In the genomic region with DNA sequence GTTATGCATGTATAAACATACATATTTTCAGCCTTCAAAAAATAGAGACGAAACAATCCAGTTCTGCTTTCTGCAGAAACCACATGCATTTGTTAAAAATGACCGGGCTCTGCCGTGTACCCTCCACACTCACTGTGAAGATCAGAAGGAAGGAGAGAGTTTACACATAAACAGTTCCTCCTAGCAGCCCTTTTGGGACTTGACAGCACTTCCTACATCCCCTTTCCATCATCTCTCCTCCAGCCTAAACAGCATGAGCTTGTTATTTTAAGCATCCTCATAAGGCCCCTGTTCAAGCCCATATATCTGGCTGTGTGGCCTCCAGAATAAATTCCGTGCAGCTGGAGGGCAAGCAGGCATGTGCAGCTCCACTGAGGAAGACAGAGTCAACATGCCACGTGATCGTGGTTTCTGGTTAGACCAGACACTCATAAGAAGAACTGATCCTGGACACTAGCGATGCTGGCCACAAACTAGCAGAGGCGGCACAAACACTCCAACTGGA, we compare ENCODE assay signal across 9 cellular contexts. TPM values are rescaled to one million over a fixed set of nuclear protein-coding genes. Genes with fewer than 3 reads are reported as not detected.
DNase-seq lines count a peak whose midpoint lies in the region; ATAC-seq and TF ChIP-seq lines count a peak whose summit lies in the region.
"Had no signal": no experiment of that assay in that cellular context is flagged by ENCODE, and none has a peak within 500 bp of the region (broad histone marks: within the 10 kb centered on the region; RNA-seq: fewer than 3 reads in every experiment).

No MANE protein-coding gene starts in this region.

- no peaks in the 10 kb centered on the region for H3K27me3 ChIP-seq in RWPE2 (ENCODE audit: insufficient read depth, poor library complexity, severe bottlenecking)

- no peak overlapping the region for H3K4me3 Mint-ChIP-seq in activated naive CD4-positive, alpha-beta T cell treated with anti-CD3 and anti-CD28 coated beads, Interleukin-2, amount 50 U/mL, for 24 hours
- no peak overlapping the region for H3K4me3 Mint-ChIP-seq in activated naive CD4-positive, alpha-beta T cell treated with anti-CD3 and anti-CD28 coated beads for 36 hours
- peak overlapping the region; percentile 2 to 50 for H3K4me3 Mint-ChIP-seq in stimulated activated naive B cell treated with anti-CD40 and anti-IgM and Interleukin-4, amounts not matched to agents 10 μg/mL and 1 μg/mL and 100 μg/mL, for 72 hours
- H3K4me3 Mint-ChIP-seq: neural crest cell had no signal

- no peaks in the 10 kb centered on the region for H3K9me3 Mint-ChIP-seq in activated naive CD4-positive, alpha-beta T cell treated with anti-CD3 and anti-CD28 coated beads, Interleukin-2, amount 50 U/mL, for 24 hours
- no peaks in the 10 kb centered on the region for H3K9me3 Mint-ChIP-seq in activated naive CD4-positive, alpha-beta T cell treated with anti-CD3 and anti-CD28 coated beads for 36 hours
- H3K9me3 Mint-ChIP-seq in stimulated activated naive B cell treated with anti-CD40 and anti-IgM and Interleukin-4, amounts not matched to agents 10 μg/mL and 1 μg/mL and 100 μg/mL, for 72 hours: peaks cover 0 to 4% of the 10 kb centered on the region in 2 donors
- H3K9me3 Mint-ChIP-seq: neural crest cell had no signal

- TF ChIP-seq CTCF in RWPE2 (IDR thresholded peaks at IDR 0.05; ENCODE audit: poor library complexity, severe bottlenecking): no peak
- no peak for TF ChIP-seq CTCF in foreskin fibroblast (IDR thresholded peaks at IDR 0.05; ENCODE audit: low read depth, low read length)

- no peaks in the 10 kb centered on the region for H3K27me3 Mint-ChIP-seq in activated naive CD4-positive, alpha-beta T cell treated with anti-CD3 and anti-CD28 coated beads, Interleukin-2, amount 50 U/mL, for 24 hours
- H3K27me3 Mint-ChIP-seq in activated naive CD4-positive, alpha-beta T cell treated with anti-CD3 and anti-CD28 coated beads for 36 hours (ENCODE audit: low read depth): no peaks in the 10 kb centered on the region
- no peaks in the 10 kb centered on the region for H3K27me3 Mint-ChIP-seq in stimulated activated naive B cell treated with anti-CD40 and anti-IgM and Interleukin-4, amounts not matched to agents 10 μg/mL and 1 μg/mL and 100 μg/mL, for 72 hours

- no peaks in the 10 kb centered on the region for H3K36me3 ChIP-seq in RWPE2 (ENCODE audit: low read depth)

- H3K4me3 ChIP-seq in RWPE2 (ENCODE audit: severe bottlenecking) (no peak overlapping the region), foreskin fibroblast (ENCODE audit: low read depth in 1 of 2, low read length in 2 of 2) (no peak overlapping the region)

- no peaks in the 10 kb centered on the region for H3K4me1 Mint-ChIP-seq in activated naive CD4-positive, alpha-beta T cell treated with anti-CD3 and anti-CD28 coated beads, Interleukin-2, amount 50 U/mL, for 24 hours
- no peaks in the 10 kb centered on the region for H3K4me1 Mint-ChIP-seq in activated naive CD4-positive, alpha-beta T cell treated with anti-CD3 and anti-CD28 coated beads for 36 hours (ENCODE audit: low read depth)
- peaks cover 52 to 92% of the 10 kb centered on the region in 2 donors for H3K4me1 Mint-ChIP-seq in stimulated activated naive B cell treated with anti-CD40 and anti-IgM and Interleukin-4, amounts not matched to agents 10 μg/mL and 1 μg/mL and 100 μg/mL, for 72 hours
- H3K4me1 Mint-ChIP-seq: neural crest cell had no signal

- CTCF ChIA-PET in activated naive CD4-positive, alpha-beta T cell treated with anti-CD3 and anti-CD28 coated beads for 36 hours (lab: Charles Lee): no interaction called here

- H3K27ac ChIP-seq in RWPE2 (ENCODE audit: poor library complexity, severe bottlenecking): no peak overlapping the region

- H3K9me3 ChIP-seq in RWPE2 (ENCODE audit: severe bottlenecking): no peaks in the 10 kb centered on the region

- H3K36me3 Mint-ChIP-seq in activated naive CD4-positive, alpha-beta T cell treated with anti-CD3 and anti-CD28 coated beads, Interleukin-2, amount 50 U/mL, for 24 hours: no peaks in the 10 kb centered on the region
- H3K36me3 Mint-ChIP-seq in activated naive CD4-positive, alpha-beta T cell treated with anti-CD3 and anti-CD28 coated beads for 36 hours (ENCODE audit: low read depth): peaks cover 9% of the 10 kb centered on the region
- peaks cover 34 to 57% of the 10 kb centered on the region in 2 donors for H3K36me3 Mint-ChIP-seq in stimulated activated naive B cell treated with anti-CD40 and anti-IgM and Interleukin-4, amounts not matched to agents 10 μg/mL and 1 μg/mL and 100 μg/mL, for 72 hours

- H3K27ac Mint-ChIP-seq in activated naive CD4-positive, alpha-beta T cell treated with anti-CD3 and anti-CD28 coated beads, Interleukin-2, amount 50 U/mL, for 24 hours: peak overlapping the region; percentile 38
- H3K27ac Mint-ChIP-seq in activated naive CD4-positive, alpha-beta T cell treated with anti-CD3 and anti-CD28 coated beads for 36 hours: no peak overlapping the region
- peak overlapping the region; percentile 92 for H3K27ac Mint-ChIP-seq in stimulated activated naive B cell treated with anti-CD40 and anti-IgM and Interleukin-4, amounts not matched to agents 10 μg/mL and 1 μg/mL and 100 μg/mL, for 72 hours

- ATAC-seq in HG02973 (IDR thresholded peaks at IDR 0.05; ENCODE audit: unreplicated experiment): peak; percentile 75
- ATAC-seq in RWPE2 (ENCODE audit: low read depth): no peak
- peak; percentile 87 for ATAC-seq in stimulated activated naive B cell treated with anti-CD40 and anti-IgM and Interleukin-4, amounts not matched to agents 10 μg/mL and 1 μg/mL and 100 μg/mL, for 72 hours (replicated peaks)

- H3K4me1 ChIP-seq in RWPE2 (ENCODE audit: insufficient read depth, poor library complexity, severe bottlenecking): peaks cover 4% of the 10 kb centered on the region

- intact Hi-C loops in activated naive CD4-positive, alpha-beta T cell treated with anti-CD3 and anti-CD28 coated beads for 36 hours (cut with micrococcal nuclease): no loop called here

- DNase-seq in activated naive CD4-positive, alpha-beta T cell treated with anti-CD3 and anti-CD28 coated beads for 36 hours: no peak
- DNase-seq in RWPE2 (ENCODE audit: low spot score) (peak; percentile 27), DMS79 (lab: John Stamatoyannopoulos, UW) (no peak), foreskin fibroblast (no peak)
- DNase-seq in stimulated activated naive B cell treated with anti-CD40 and anti-IgM and Interleukin-4, amounts not matched to agents 10 μg/mL and 1 μg/mL and 100 μg/mL, for 72 hours: peak; percentile 71
- no peak for DNase-seq in stimulated activated naive CD4-positive, alpha-beta T cell treated with Interleukin-2 at 50 U/mL for 16 hours (lab: John Stamatoyannopoulos, UW)

RNA-seq across cellular contexts. Expression of gene NIPAL4, which starts 42.2 kb away (rescaled TPM):
- total RNA-seq in activated naive CD4-positive, alpha-beta T cell treated with anti-CD3 and anti-CD28 coated beads for 36 hours: 10 to 100 TPM; 10.1 TPM
- total RNA-seq: neural crest cell had no signal

Comparison
In these comparisons a context has a peak if more than half of its experiments do, and no peak if none do; other contexts are left out.
1. H3K4me3 Mint-ChIP-seq: peak in stimulated activated naive B cell treated with anti-CD40 and anti-IgM and Interleukin-4, amounts not matched to agents 10 μg/mL and 1 μg/mL and 100 μg/mL, for 72 hours (2 of 2); none in activated naive CD4-positive, alpha-beta T cell treated with anti-CD3 and anti-CD28 coated beads, Interleukin-2, amount 50 U/mL, for 24 hours (single experiment) and activated naive CD4-positive, alpha-beta T cell treated with anti-CD3 and anti-CD28 coated beads for 36 hours (single experiment).
2. DNase-seq: peak in RWPE2 (single experiment) and stimulated activated naive B cell treated with anti-CD40 and anti-IgM and Interleukin-4, amounts not matched to agents 10 μg/mL and 1 μg/mL and 100 μg/mL, for 72 hours (single experiment); none in activated naive CD4-positive, alpha-beta T cell treated with anti-CD3 and anti-CD28 coated beads for 36 hours (single experiment), stimulated activated naive CD4-positive, alpha-beta T cell treated with Interleukin-2 at 50 U/mL for 16 hours (single experiment), DMS79 (single experiment) and foreskin fibroblast (0 of 2).